Comparison of ENCODE assay signal across 10 cellular contexts in the genomic region with DNA sequence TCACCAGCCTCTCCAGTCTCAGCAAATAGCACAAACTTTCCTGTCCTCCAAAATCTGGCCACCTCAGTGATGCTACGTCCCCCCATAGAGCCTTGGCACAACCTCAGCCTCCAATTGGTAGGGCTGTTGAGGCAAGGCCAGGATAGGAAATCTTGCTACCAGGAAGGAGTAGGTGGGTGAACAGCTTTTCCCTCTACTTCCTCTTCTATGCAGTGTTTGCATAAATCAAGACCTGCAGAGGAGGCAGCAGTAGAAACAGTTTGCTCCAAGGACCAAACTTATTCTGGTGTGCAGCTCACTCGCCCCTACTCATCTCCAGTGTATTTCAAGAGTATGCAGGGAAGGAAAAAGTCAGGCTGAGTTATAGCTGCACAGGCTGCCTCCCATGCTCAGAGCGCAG. TPM values are rescaled to one million over a fixed set of nuclear protein-coding genes. Genes with fewer than 3 reads are reported as not detected.
A peak's percentile ranks its signal among the peaks of the same experiment; 100 is the strongest.
DNase-seq lines count a peak whose midpoint lies in the region; FAIRE-seq and TF ChIP-seq lines count a peak whose summit lies in the region.
"Had no signal": no experiment of that assay in that cellular context is flagged by ENCODE, and none has a peak within 500 bp of the region (broad histone marks: within the 10 kb centered on the region; RNA-seq: fewer than 3 reads in every experiment).

No MANE protein-coding gene starts in this region.

- no peaks in the 10 kb centered on the region for H3K36me3 Mint-ChIP-seq in endothelial cell (ENCODE audit: low read depth, unreplicated experiment)

- no peaks in the 10 kb centered on the region for H3K9me3 Mint-ChIP-seq in endothelial cell (ENCODE audit: unreplicated experiment)

- H3K36me3 ChIP-seq in OCI-LY7 (ENCODE audit: insufficient read depth, low read length) (no peaks in the 10 kb centered on the region), rectal smooth muscle tissue (ENCODE audit: control insufficient read depth, insufficient read depth, low read length) (no peaks in the 10 kb centered on the region)

- H3K27ac Mint-ChIP-seq in endothelial cell (ENCODE audit: unreplicated experiment) = peak overlapping the region; percentile 45

- in situ Hi-C loops in GM13976 (cut with MboI; ENCODE audit: low sequenced_read_pairs, unreplicated experiment) = no loop called here

- POLR2A ChIA-PET in OCI-LY7 (lab: Charles Lee) = interaction anchor here (0.6 to 3.9 kb wide), 4 partner anchors 8 to 446 kb away, joined by 3 to 21 read pairs (median 5); partner anchors contain the start of genes DDX28 and DUS2
- POLR2A ChIA-PET in GM10248 (lab: Yijun Ruan, JAX) = no interaction called here

- H3K27me3 ChIP-seq in rectal smooth muscle tissue (ENCODE audit: control insufficient read depth, insufficient read depth, low read length) = no peaks in the 10 kb centered on the region

- no peaks in the 10 kb centered on the region for H3K9me3 ChIP-seq in OCI-LY7 (ENCODE audit: low read length)

- peak overlapping the region; percentile 84 for H2AFZ ChIP-seq in OCI-LY7 (ENCODE audit: low read length)

- peak; percentile 25 for DNase-seq in GM13976 (ENCODE audit: low spot score)
- peak; percentile 76 for DNase-seq in OCI-LY7 (ENCODE audit: low spot score)
- DNase-seq in endothelial cell (ENCODE audit: low spot score) = no peak
- DNase-seq in effector CD4-positive, alpha-beta T cell = no peak
- no peak for DNase-seq in GM10248 (ENCODE audit: extremely low spot score)
- DNase-seq in mucosa of gallbladder (ENCODE audit: low spot score) = no peak
- DNase-seq in RCC 7860 (ENCODE audit: low spot score) = no peak

- no peak for FAIRE-seq in RCC 7860 (lab: Jason Lieb, UNC)

- H3K4me1 Mint-ChIP-seq in endothelial cell (ENCODE audit: unreplicated experiment) = peaks cover 19% of the 10 kb centered on the region

- no peak overlapping the region for H3K4me3 Mint-ChIP-seq in endothelial cell (ENCODE audit: unreplicated experiment)

- no peaks in the 10 kb centered on the region for H3K9me2 ChIP-seq in OCI-LY7 (ENCODE audit: insufficient read depth, low read length)

- TF ChIP-seq CTCF in GM13976 (IDR thresholded peaks at IDR 0.05; ENCODE audit: borderline replicate concordance, control extremely low read depth, extremely low read depth, insufficient read depth, missing control alignments) (no peak), OCI-LY7 (conservative IDR thresholded peaks at IDR 0.05; ENCODE audit: low read length) (no peak), endothelial cell (IDR thresholded peaks at IDR 0.05; ENCODE audit: unreplicated experiment) (no peak), GM10248 (IDR thresholded peaks at IDR 0.05; ENCODE audit: control extremely low read depth, extremely low read depth, low read depth, missing control alignments) (no peak)

- H3K27ac ChIP-seq in OCI-LY7 (ENCODE audit: low read depth, low read length, poor library complexity, severe bottlenecking) (peak overlapping the region; percentile 34), rectal smooth muscle tissue (ENCODE audit: low read depth, low read length) (no peak overlapping the region)

- peak overlapping the region; percentile 63 for H3K4me2 ChIP-seq in OCI-LY7 (ENCODE audit: low read length)

- H3K27me3 Mint-ChIP-seq in endothelial cell (ENCODE audit: unreplicated experiment) = peaks cover 5% of the 10 kb centered on the region

- intact Hi-C loops in OCI-LY7 (cut with micrococcal nuclease; ENCODE audit: unreplicated experiment) = no loop called here

- peak overlapping the region; percentile 14 for H3K4me3 ChIP-seq in OCI-LY7 (ENCODE audit: low read depth, low read length, poor library complexity, severe bottlenecking)
- peak overlapping the region; percentile 13 for H3K4me3 ChIP-seq in rectal smooth muscle tissue (ENCODE audit: low read length)
- H3K4me3 ChIP-seq: coronary artery had no signal

- BruUV-seq in OCI-LY7 (replicated peaks; lab: Mats Ljungman, UMichigan) = no TSS peak

- no peaks in the 10 kb centered on the region for H3K79me2 ChIP-seq in OCI-LY7 (ENCODE audit: insufficient read depth, low read depth, low read length)

- H3K9ac ChIP-seq in rectal smooth muscle tissue (ENCODE audit: low read length) = no peak overlapping the region

- CTCF ChIA-PET in OCI-LY7 (lab: Charles Lee; ENCODE audit: unreplicated experiment) (no interaction called here), GM10248 (lab: Yijun Ruan, JAX) (interaction anchor here (1.2 to 1.4 kb wide), 3 partner anchors 30 to 74 kb away, joined by 3 read pairs; no protein-coding TSS in a partner anchor)

- H3K4me1 ChIP-seq in OCI-LY7 (ENCODE audit: insufficient read depth, low read length, poor library complexity, severe bottlenecking) = peaks cover 20% of the 10 kb centered on the region
- no peaks in the 10 kb centered on the region for H3K4me1 ChIP-seq in rectal smooth muscle tissue (ENCODE audit: control insufficient read depth, insufficient read depth, low read length)

- no peaks in the 10 kb centered on the region for H4K20me1 ChIP-seq in OCI-LY7 (ENCODE audit: insufficient read depth, low read length)

RNA-seq across cellular contexts. Expression of gene DPEP2, which starts 0.7 kb away (rescaled TPM):
- 0.13 and 0.22 TPM in 2 replicates for total RNA-seq in OCI-LY7 (2014; rRNA removed; shearing (Covaris generic))
- total RNA-seq in OCI-LY7 (2022) (0.23 and 0.37 TPM in 2 replicates), endothelial cell (ENCODE audit: unreplicated experiment) (1.0 TPM), mucosa of gallbladder (3.4 TPM)
- total RNA-seq: pulmonary artery endothelial cell had no signal

RNA-seq across cellular contexts. Expression of gene DPEP2NB, which starts 15.7 kb away (rescaled TPM):
- 0.72 TPM in 1 of 2 replicates, not detected in the other for total RNA-seq in OCI-LY7 (2014; rRNA removed; shearing (Covaris generic))
- total RNA-seq in OCI-LY7 (2022) (not detected in 2 replicates), endothelial cell (ENCODE audit: unreplicated experiment) (not detected), mucosa of gallbladder (not detected)
- total RNA-seq: pulmonary artery endothelial cell had no signal

RNA-seq across cellular contexts. Expression of gene DPEP3, which starts 19.7 kb away (rescaled TPM):
- not detected in 2 replicates for total RNA-seq in OCI-LY7 (2014; rRNA removed; shearing (Covaris generic))
- total RNA-seq in OCI-LY7 (2022) (not detected in 2 replicates), endothelial cell (ENCODE audit: unreplicated experiment) (not detected), mucosa of gallbladder (not detected)
- total RNA-seq: pulmonary artery endothelial cell had no signal

RNA-seq across cellular contexts. Expression of gene DDX28, which starts 23.0 kb away (rescaled TPM):
- 27.9 and 31.4 TPM in 2 replicates for total RNA-seq in OCI-LY7 (2014; rRNA removed; shearing (Covaris generic))
- total RNA-seq in OCI-LY7 (2022) (16.9 and 18.1 TPM in 2 replicates), endothelial cell (ENCODE audit: unreplicated experiment) (10.3 TPM), mucosa of gallbladder (6.6 TPM)

RNA-seq across cellular contexts. Expression of gene DUS2, which starts 23.1 kb away (rescaled TPM):
- total RNA-seq in OCI-LY7 (2014; rRNA removed; shearing (Covaris generic)) = 19.9 and 20.7 TPM in 2 replicates
- total RNA-seq in OCI-LY7 (2022) (32.4 and 34.7 TPM in 2 replicates), endothelial cell (ENCODE audit: unreplicated experiment) (16.4 TPM), mucosa of gallbladder (9.4 TPM)

Comparison
In these comparisons a context has a peak if more than half of its experiments do, and no peak if none do; other contexts are left out.
1. DNase-seq: peak in GM13976 (single experiment) and OCI-LY7 (single experiment); none in endothelial cell (single experiment), effector CD4-positive, alpha-beta T cell (single experiment), GM10248 (single experiment), mucosa of gallbladder (single experiment) and RCC 7860 (single experiment).